ENCODE assay signal across 8 cellular contexts in genomic region chr1:55702064-55702463, GRCh38.
DNase-seq lines count a peak whose midpoint lies in the region; ATAC-seq and TF ChIP-seq lines count a peak whose summit lies in the region.

No MANE protein-coding gene starts in this region.

- H3K23ac ChIP-seq in H9 (ENCODE audit: insufficient read length, low read depth, low read length): no peak overlapping the region

- no peaks in the 10 kb centered on the region for H3K36me3 ChIP-seq in osteoblast (ENCODE audit: insufficient read depth, low read length)

- H2BK12ac ChIP-seq in H9 (ENCODE audit: insufficient read length, low read depth, low read length): no peak overlapping the region

- H3K27me3 ChIP-seq in H9 (ENCODE audit: insufficient read depth, low read length) (no peaks in the 10 kb centered on the region), osteoblast (ENCODE audit: insufficient read depth, low read length) (no peaks in the 10 kb centered on the region)

- no CpG with 5 or more reads among the region's 1 CpG for WGBS in H9 (ENCODE audit: extremely low coverage, insufficient read length, low lambda C conversion rate)

- H3K23me2 ChIP-seq in H9 (ENCODE audit: insufficient read length, low read depth, low read length, poor library complexity, severe bottlenecking): no peaks in the 10 kb centered on the region

- no peak overlapping the region for H3K56ac ChIP-seq in H9 (ENCODE audit: insufficient read length, low read depth, low read length)

- H3K4me1 ChIP-seq in H9 (ENCODE audit: insufficient read depth, low read length) (no peaks in the 10 kb centered on the region), osteoblast (ENCODE audit: insufficient read depth, low read length) (peaks cover 20% of the 10 kb centered on the region)

- H4K5ac ChIP-seq in H9 (ENCODE audit: insufficient read length, low read depth, low read length): no peak overlapping the region

- no peak overlapping the region for H4K91ac ChIP-seq in H9 (ENCODE audit: insufficient read length, low read depth, low read length)

- no peaks in the 10 kb centered on the region for H4K20me1 ChIP-seq in H9 (ENCODE audit: control insufficient read depth, insufficient read depth, insufficient read length)
- no peaks in the 10 kb centered on the region for H4K20me1 ChIP-seq in osteoblast (ENCODE audit: insufficient read depth, low read length)

- H3K79me1 ChIP-seq in H9 (ENCODE audit: insufficient read depth, low read depth, low read length, poor library complexity, severe bottlenecking): no peaks in the 10 kb centered on the region

- H3K9me3 ChIP-seq in H9 (ENCODE audit: control insufficient read depth, low read depth, low read length): no peaks in the 10 kb centered on the region
- H3K9me3 ChIP-seq in osteoblast (ENCODE audit: low read depth, low read length): no peaks in the 10 kb centered on the region

- H3K4me3 ChIP-seq in GM12865 (ENCODE audit: low read depth, low read length) (no peak overlapping the region), NB4 (ENCODE audit: low read depth, low read length) (no peak overlapping the region), osteoblast (ENCODE audit: insufficient read depth, low read length) (no peak overlapping the region)

- ATAC-seq in stimulated activated effector memory CD8-positive, alpha-beta T cell treated with anti-CD3 and anti-CD28 coated beads, Interleukin-12 subunit alpha, Interleukin-12 subunit beta, amount 100 ng/mL, for 72 hours: no peak

- H3K79me2 ChIP-seq in H9 (ENCODE audit: insufficient read depth, low read length) (no peaks in the 10 kb centered on the region), osteoblast (ENCODE audit: insufficient read depth, low read length) (no peaks in the 10 kb centered on the region)

- H3K4me1 Mint-ChIP-seq in H9: no peaks in the 10 kb centered on the region
- H3K4me1 Mint-ChIP-seq in chondrocyte (ENCODE audit: low read depth): peaks cover 39% of the 10 kb centered on the region
- no peaks in the 10 kb centered on the region for H3K4me1 Mint-ChIP-seq in immature natural killer cell
- H3K4me1 Mint-ChIP-seq in stimulated activated effector memory CD8-positive, alpha-beta T cell treated with anti-CD3 and anti-CD28 coated beads, Interleukin-12 subunit alpha, Interleukin-12 subunit beta, amount 100 ng/mL, for 72 hours: no peaks in the 10 kb centered on the region
- H3K4me1 Mint-ChIP-seq in T-helper 2 cell treated with Interferon-gamma antibody and Interleukin-4, amounts not matched to agents 5 μg/mL and 100 μg/mL, for 36 hours (ENCODE audit: low read depth): no peaks in the 10 kb centered on the region

- H3K27ac ChIP-seq in H9 (ENCODE audit: insufficient read length, low read depth, low read length): no peak overlapping the region
- H3K27ac ChIP-seq in osteoblast (ENCODE audit: low read depth, low read length): no peak overlapping the region

- H3K36me3 Mint-ChIP-seq in H9 (ENCODE audit: insufficient read depth in 1 of 3, low read depth in 3 of 3) (0 out of 7 replicates have a peak, but pooled peaks cover 0 to 1% (median 0%) of the 10 kb centered on the region in 3 experiments), chondrocyte (ENCODE audit: low read depth) (no peaks in the 10 kb centered on the region), immature natural killer cell (no peaks in the 10 kb centered on the region)
- H3K36me3 Mint-ChIP-seq in stimulated activated effector memory CD8-positive, alpha-beta T cell treated with anti-CD3 and anti-CD28 coated beads, Interleukin-12 subunit alpha, Interleukin-12 subunit beta, amount 100 ng/mL, for 72 hours: no peaks in the 10 kb centered on the region
- no peaks in the 10 kb centered on the region for H3K36me3 Mint-ChIP-seq in T-helper 2 cell treated with Interferon-gamma antibody and Interleukin-4, amounts not matched to agents 5 μg/mL and 100 μg/mL, for 36 hours (ENCODE audit: low read depth)

- H3K9ac ChIP-seq in H9 (ENCODE audit: extremely low read depth, insufficient read length, low read length): no peak overlapping the region

- H3K4me2 ChIP-seq in H9 (ENCODE audit: insufficient read depth, insufficient read length, low read length) (no peak overlapping the region), osteoblast (ENCODE audit: insufficient read depth, low read length) (no peak overlapping the region)

- H2BK120ac ChIP-seq in H9 (ENCODE audit: low read depth, low read length, poor library complexity, severe bottlenecking): no peak overlapping the region

- H2BK15ac ChIP-seq in H9 (ENCODE audit: low read depth, low read length): no peak overlapping the region

- no peak overlapping the region for H3K4ac ChIP-seq in H9 (ENCODE audit: low read depth, low read length)

- H2AFZ ChIP-seq in H9 (ENCODE audit: low read length): no peak overlapping the region
- no peak overlapping the region for H2AFZ ChIP-seq in osteoblast (ENCODE audit: low read length)

- H3K9me3 Mint-ChIP-seq in H9: no peaks in the 10 kb centered on the region; a peak in 1 of 5 replicates
- H3K9me3 Mint-ChIP-seq in chondrocyte (ENCODE audit: low read depth): no peaks in the 10 kb centered on the region
- no peaks in the 10 kb centered on the region for H3K9me3 Mint-ChIP-seq in immature natural killer cell
- peaks cover 6% of the 10 kb centered on the region for H3K9me3 Mint-ChIP-seq in stimulated activated effector memory CD8-positive, alpha-beta T cell treated with anti-CD3 and anti-CD28 coated beads, Interleukin-12 subunit alpha, Interleukin-12 subunit beta, amount 100 ng/mL, for 72 hours
- no peaks in the 10 kb centered on the region for H3K9me3 Mint-ChIP-seq in T-helper 2 cell treated with Interferon-gamma antibody and Interleukin-4, amounts not matched to agents 5 μg/mL and 100 μg/mL, for 36 hours

- no peak overlapping the region for H2BK20ac ChIP-seq in H9 (ENCODE audit: low read depth, low read length, poor library complexity, severe bottlenecking)

- H3K27me3 Mint-ChIP-seq in H9 (ENCODE audit: low read depth) (no peaks in the 10 kb centered on the region; the same call in 1 of the 2 replicates), chondrocyte (ENCODE audit: low read depth) (no peaks in the 10 kb centered on the region), immature natural killer cell (ENCODE audit: low read depth in 3 of 3) (peaks cover 2 to 9% (median 6%) of the 10 kb centered on the region in 3 donors)
- H3K27me3 Mint-ChIP-seq in T-helper 2 cell treated with Interferon-gamma antibody and Interleukin-4, amounts not matched to agents 5 μg/mL and 100 μg/mL, for 36 hours (ENCODE audit: low read depth): no peaks in the 10 kb centered on the region

- no peak overlapping the region for H3K14ac ChIP-seq in H9 (ENCODE audit: insufficient read depth, low read length)

- peak; percentile 29 for DNase-seq in GM12865 (ENCODE audit: low read depth)
- no peak for DNase-seq in H9
- DNase-seq in NB4 (ENCODE audit: low read depth): peak; percentile 31
- DNase-seq in chondrocyte (ENCODE audit: low spot score): no peak
- DNase-seq in osteoblast (ENCODE audit: insufficient read length, low spot score, missing footprints): peak; percentile 88
- no peak for DNase-seq in immature natural killer cell
- DNase-seq in stimulated activated effector memory CD8-positive, alpha-beta T cell treated with anti-CD3 and anti-CD28 coated beads, Interleukin-12 subunit alpha, Interleukin-12 subunit beta, amount 100 ng/mL, for 72 hours (ENCODE audit: low spot score in 2 of 2): no peak
- DNase-seq in T-helper 2 cell treated with Interferon-gamma antibody and Interleukin-4, amounts not matched to agents 5 μg/mL and 100 μg/mL, for 36 hours (ENCODE audit: low spot score): no peak

- H2AK5ac ChIP-seq in H9 (ENCODE audit: insufficient read length, low read length): no peak overlapping the region

- H3K4me3 Mint-ChIP-seq in H9 (no peak overlapping the region), chondrocyte (ENCODE audit: unreplicated experiment) (no peak overlapping the region), immature natural killer cell (no peak overlapping the region)
- no peak overlapping the region for H3K4me3 Mint-ChIP-seq in stimulated activated effector memory CD8-positive, alpha-beta T cell treated with anti-CD3 and anti-CD28 coated beads, Interleukin-12 subunit alpha, Interleukin-12 subunit beta, amount 100 ng/mL, for 72 hours
- no peak overlapping the region for H3K4me3 Mint-ChIP-seq in T-helper 2 cell treated with Interferon-gamma antibody and Interleukin-4, amounts not matched to agents 5 μg/mL and 100 μg/mL, for 36 hours

- H3K27ac Mint-ChIP-seq in H9 (no peak overlapping the region), chondrocyte (ENCODE audit: unreplicated experiment) (no peak overlapping the region), immature natural killer cell (no peak overlapping the region)
- H3K27ac Mint-ChIP-seq in stimulated activated effector memory CD8-positive, alpha-beta T cell treated with anti-CD3 and anti-CD28 coated beads, Interleukin-12 subunit alpha, Interleukin-12 subunit beta, amount 100 ng/mL, for 72 hours: no peak overlapping the region
- no peak overlapping the region for H3K27ac Mint-ChIP-seq in T-helper 2 cell treated with Interferon-gamma antibody and Interleukin-4, amounts not matched to agents 5 μg/mL and 100 μg/mL, for 36 hours

- peak; percentile 83 for TF ChIP-seq CTCF in GM12865 (IDR thresholded peaks at IDR 0.05; ENCODE audit: insufficient read depth, low read depth, low read length, missing control alignments)
- peak; percentile 81 for TF ChIP-seq CTCF in H9 (conservative IDR thresholded peaks at IDR 0.05)
- peak; percentile 83 for TF ChIP-seq CTCF in NB4 (IDR thresholded peaks at IDR 0.05; ENCODE audit: low read depth, low read length)
- TF ChIP-seq CTCF in chondrocyte (IDR thresholded peaks at IDR 0.05): peak; percentile 77
- TF ChIP-seq CTCF in osteoblast (IDR thresholded peaks at IDR 0.05; ENCODE audit: extremely low read depth, low read depth, low read length): peak; percentile 58

- no peak overlapping the region for H4K8ac ChIP-seq in H9 (replicated peaks; ENCODE audit: insufficient read length, low read depth, low read length)

- H3K18ac ChIP-seq in H9 (ENCODE audit: insufficient read length, low read depth, low read length): no peak overlapping the region

- no peak overlapping the region for H2BK5ac ChIP-seq in H9 (ENCODE audit: insufficient read length, low read length)

- no peak overlapping the region for H3T11ph ChIP-seq in H9 (ENCODE audit: low read length)

- TF ChIP-seq POLR2A in NB4 (IDR thresholded peaks at IDR 0.05; ENCODE audit: extremely low read depth, insufficient read length): no peak

Comparison
In these comparisons a context has a peak if more than half of its experiments do, and no peak if none do; other contexts are left out.
1. DNase-seq: peak in GM12865 (single experiment), NB4 (single experiment) and osteoblast (single experiment); none in H9 (single experiment), chondrocyte (single experiment), immature natural killer cell (0 of 3), stimulated activated effector memory CD8-positive, alpha-beta T cell treated with anti-CD3 and anti-CD28 coated beads, Interleukin-12 subunit alpha, Interleukin-12 subunit beta, amount 100 ng/mL, for 72 hours (0 of 2) and T-helper 2 cell treated with Interferon-gamma antibody and Interleukin-4, amounts not matched to agents 5 μg/mL and 100 μg/mL, for 36 hours (single experiment).
2. Peak in every context shown above with its lines, with median percentiles within 50 percentile points of each other: CTCF ChIP-seq.